9 cellular contexts compared by ENCODE assay signal in genomic region chr6:109491207-109491938, GRCh38. TPM values are rescaled to one million over a fixed set of nuclear protein-coding genes. Genes with fewer than 3 reads are reported as not detected.
DNase-seq lines count a peak whose midpoint lies in the region; ATAC-seq lines count a peak whose summit lies in the region.
"Had no signal": no experiment of that assay in that cellular context is flagged by ENCODE, and none has a peak within 500 bp of the region (broad histone marks: within the 10 kb centered on the region; RNA-seq: fewer than 3 reads in every experiment).

No MANE protein-coding gene starts in this region.

- H3K36me3 Mint-ChIP-seq in activated naive CD4-positive, alpha-beta T cell treated with anti-CD3 and anti-CD28 coated beads for 36 hours (ENCODE audit: low read depth), result no peaks in the 10 kb centered on the region

- no peaks in the 10 kb centered on the region for H3K9me3 Mint-ChIP-seq in activated naive CD4-positive, alpha-beta T cell treated with anti-CD3 and anti-CD28 coated beads for 36 hours

- no peaks in the 10 kb centered on the region for H3K9me3 ChIP-seq in endocrine pancreas (ENCODE audit: control insufficient read depth, low read length)

- no peaks in the 10 kb centered on the region for H3K27me3 Mint-ChIP-seq in activated naive CD4-positive, alpha-beta T cell treated with anti-CD3 and anti-CD28 coated beads for 36 hours (ENCODE audit: low read depth)

- no peaks in the 10 kb centered on the region for H3K36me3 ChIP-seq in endocrine pancreas (ENCODE audit: control insufficient read depth, insufficient read depth, low read length)

- H3K4me3 ChIP-seq in endocrine pancreas (ENCODE audit: control insufficient read depth, insufficient read depth, low read length), result no peak overlapping the region

- CTCF ChIA-PET in activated naive CD4-positive, alpha-beta T cell treated with anti-CD3 and anti-CD28 coated beads for 36 hours (lab: Charles Lee), result interaction anchor here (0.8 to 1.7 kb wide), 2 partner anchors 108 to 548 kb away, joined by 3 to 10 read pairs; no protein-coding TSS in a partner anchor

- peak overlapping the region; percentile 25 for H3K27ac Mint-ChIP-seq in activated naive CD4-positive, alpha-beta T cell treated with anti-CD3 and anti-CD28 coated beads for 36 hours

- H3K4me1 ChIP-seq in endocrine pancreas (ENCODE audit: control insufficient read depth, insufficient read depth, low read length), result peaks cover 7% of the 10 kb centered on the region

- H3K27me3 ChIP-seq in endocrine pancreas (ENCODE audit: control insufficient read depth, insufficient read depth, low read length), result no peaks in the 10 kb centered on the region

- peak overlapping the region; percentile 21 for H3K9ac ChIP-seq in endocrine pancreas (ENCODE audit: control insufficient read depth, insufficient read depth, low read length)

- intact Hi-C loops in activated naive CD4-positive, alpha-beta T cell treated with anti-CD3 and anti-CD28 coated beads for 36 hours (cut with micrococcal nuclease), result loop anchor here (2.0 kb wide), 1 partner anchor 21 kb away; no protein-coding TSS in a partner anchor

- DNase-seq in activated naive CD4-positive, alpha-beta T cell treated with anti-CD3 and anti-CD28 coated beads for 36 hours, result peak; percentile 25
- DNase-seq in activated naive CD4-positive, alpha-beta T cell (lab: John Stamatoyannopoulos, UW), result no peak
- peak; percentile 40 for DNase-seq in NCI-H510A treated with DMSO at 0.1 percent for 48 hours (lab: John Stamatoyannopoulos, UW)
- DNase-seq in stimulated activated naive CD8-positive, alpha-beta T cell treated with anti-CD3 and anti-CD28 coated beads, Interleukin-15, Interleukin-2, amounts not matched to agents 100 U/mL and 50 U/mL, for 24 hours, result no peak
- DNase-seq in stimulated activated CD4-positive, alpha-beta T cell treated with anti-CD3 and anti-CD28 coated beads, Interleukin-4, amount 100 ng/mL, for 24 hours, result no peak
- DNase-seq: stimulated activated CD4-positive, alpha-beta T cell treated with anti-CD3 and anti-CD28 coated beads, Interleukin-2, amount 100 ng/mL, for 48 hours had no signal

- peak; percentile 92 for ATAC-seq in stimulated activated naive CD8-positive, alpha-beta T cell treated with anti-CD3 and anti-CD28 coated beads, Interleukin-15, Interleukin-2, amounts not matched to agents 100 U/mL and 50 U/mL, for 24 hours
- ATAC-seq in HG03354 (IDR thresholded peaks at IDR 0.05; ENCODE audit: poor library complexity, severe bottlenecking, unreplicated experiment) (no peak), HG03342 (IDR thresholded peaks at IDR 0.05; ENCODE audit: unreplicated experiment) (no peak)

- peaks cover 25% of the 10 kb centered on the region for H3K4me1 Mint-ChIP-seq in activated naive CD4-positive, alpha-beta T cell treated with anti-CD3 and anti-CD28 coated beads for 36 hours (ENCODE audit: low read depth)

- no peak overlapping the region for H3K4me3 Mint-ChIP-seq in activated naive CD4-positive, alpha-beta T cell treated with anti-CD3 and anti-CD28 coated beads for 36 hours

RNA-seq across cellular contexts. Expression of gene ZBTB24, which starts 8.4 kb away (rescaled TPM):
- total RNA-seq in activated naive CD4-positive, alpha-beta T cell treated with anti-CD3 and anti-CD28 coated beads for 36 hours, result 1 to 10 TPM; 6.9 to 7.4 TPM

RNA-seq across cellular contexts. Expression of gene MICAL1, which starts 35.8 kb away (rescaled TPM):
- 10 to 100 TPM; 20.4 to 22.9 TPM for total RNA-seq in activated naive CD4-positive, alpha-beta T cell treated with anti-CD3 and anti-CD28 coated beads for 36 hours

RNA-seq across cellular contexts. Expression of gene SMPD2, which starts 50.8 kb away (rescaled TPM):
- 1 to 10 TPM; 9.4 to 9.7 TPM for total RNA-seq in activated naive CD4-positive, alpha-beta T cell treated with anti-CD3 and anti-CD28 coated beads for 36 hours

RNA-seq across cellular contexts. Expression of gene PPIL6, which starts 50.9 kb away (rescaled TPM):
- under 1 TPM in 1 of 2 experiments, not detected in 1; 0.19 TPM for total RNA-seq in activated naive CD4-positive, alpha-beta T cell treated with anti-CD3 and anti-CD28 coated beads for 36 hours

Comparison
In these comparisons a context has a peak if more than half of its experiments do, and no peak if none do; other contexts are left out.
1. DNase-seq: peak in activated naive CD4-positive, alpha-beta T cell treated with anti-CD3 and anti-CD28 coated beads for 36 hours (single experiment) and NCI-H510A treated with DMSO at 0.1 percent for 48 hours (single experiment); none in activated naive CD4-positive, alpha-beta T cell (0 of 4), stimulated activated naive CD8-positive, alpha-beta T cell treated with anti-CD3 and anti-CD28 coated beads, Interleukin-15, Interleukin-2, amounts not matched to agents 100 U/mL and 50 U/mL, for 24 hours (single experiment) and stimulated activated CD4-positive, alpha-beta T cell treated with anti-CD3 and anti-CD28 coated beads, Interleukin-4, amount 100 ng/mL, for 24 hours (single experiment).